Comparison of ENCODE assay signal across 2 cellular contexts in genomic region chr1:58874327-58874726, GRCh38.
TF ChIP-seq lines count a peak whose summit lies in the region.

No MANE protein-coding gene starts in this region.

TF ChIP-seq in IMR-90, 13 proteins besides CTCF, POLR2A, EP300 and RAD21:
- TF ChIP-seq NFE2L2 (IDR thresholded peaks at IDR 0.05; ENCODE audit: low read depth, low read length) (no peak), CEBPB (IDR thresholded peaks at IDR 0.05; ENCODE audit: low read depth, low read length) (no peak), CHD1 (IDR thresholded peaks at IDR 0.05; ENCODE audit: low read depth, low read length) (no peak), FOS (IDR thresholded peaks at IDR 0.05; ENCODE audit: low read depth, low read length) (no peak), ELK1 (IDR thresholded peaks at IDR 0.05; ENCODE audit: borderline replicate concordance, low read depth, low read length) (no peak), USF2 (IDR thresholded peaks at IDR 0.05; ENCODE audit: low read depth, low read length) (no peak), MAZ (IDR thresholded peaks at IDR 0.05; ENCODE audit: borderline replicate concordance, low read depth, low read length) (no peak), MXI1 (IDR thresholded peaks at IDR 0.05; ENCODE audit: borderline replicate concordance, low read depth, low read length) (no peak), MAFK (IDR thresholded peaks at IDR 0.05; ENCODE audit: low read depth, low read length) (no peak)

TF ChIP-seq in K562, 482 proteins besides CTCF, POLR2A, EP300 and RAD21:
- TF ChIP-seq SIRT6 (IDR thresholded peaks at IDR 0.05; ENCODE audit: low read depth, low read length) (no peak), ZNF551 (CRISPR knock-in tag; IDR thresholded peaks at IDR 0.05) (no peak), MEF2D (tag; conservative IDR thresholded peaks at IDR 0.05; ENCODE audit: low read depth) (no peak), KLF13 (tag; IDR thresholded peaks at IDR 0.05; ENCODE audit: borderline replicate concordance, low read depth) (no peak)
TF ChIP-seq in K562: peak in this region for 0.
